26 cellular contexts compared by ENCODE assay signal in the genomic region with DNA sequence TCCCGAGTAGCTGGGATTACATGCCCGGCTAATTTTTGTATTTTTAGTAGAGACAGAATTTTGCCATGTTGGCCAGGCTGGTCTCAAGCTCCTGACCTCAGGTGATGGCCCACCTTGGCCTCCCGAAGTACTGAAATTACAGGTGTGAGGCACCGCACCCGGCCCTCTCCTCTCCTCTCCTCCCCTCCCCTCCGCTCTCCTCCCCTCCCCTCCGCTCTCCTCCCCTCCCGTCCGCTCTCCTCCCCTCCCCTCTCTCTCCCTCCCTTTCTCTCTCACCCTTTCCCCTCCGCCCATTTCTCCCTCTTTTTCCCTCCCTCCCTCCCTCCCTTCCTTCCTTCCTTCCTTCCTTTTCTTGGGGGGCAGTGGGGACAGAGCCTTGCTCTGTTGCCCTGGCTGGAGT. TPM values are rescaled to one million over a fixed set of nuclear protein-coding genes. Genes with fewer than 3 reads are reported as not detected.
"Had no signal": no experiment of that assay in that cellular context is flagged by ENCODE, and none has a peak within 500 bp of the region (broad histone marks: within the 10 kb centered on the region; RNA-seq: fewer than 3 reads in every experiment).

No MANE protein-coding gene starts in this region.

- H3K27ac Mint-ChIP-seq: immature natural killer cell; naive thymus-derived CD4-positive, alpha-beta T cell; stimulated activated naive B cell treated with anti-CD40 and anti-IgM and Interleukin-4, amounts not matched to agents 10 μg/mL and 1 μg/mL and 100 μg/mL, for 72 hours; T-helper 1 cell treated with Interleukin-12 subunit alpha and Interleukin-12 subunit beta and Interleukin-4 antibody, amounts not matched to agents 30 μg/mL and 1 μg/mL, for 36 hours; WTC11 had no signal

- H3K4me3 ChIP-seq: body of pancreas, cardiac muscle cell, left lung, lung, sigmoid colon, smooth muscle cell, thyroid gland had no signal

- DNase-seq: activated naive CD4-positive, alpha-beta T cell treated with Interleukin-2 at 50 U/mL for 16 hours; activated T-cell treated with anti-CD3 and anti-CD28 coated beads, Interleukin-2, amount 50 U/mL, for 1 hour; anterior cingulate cortex; body of pancreas; effector CD4-positive, alpha-beta T cell; erythroblast; foreskin keratinocyte; immature natural killer cell; kidney glomerular epithelial cell; left lung; naive thymus-derived CD4-positive, alpha-beta T cell; sigmoid colon; stimulated activated CD4-positive, alpha-beta T cell treated with anti-CD3 and anti-CD28 coated beads, Interleukin-15, amount 100 ng/mL, for 24 hours; stimulated activated naive B cell treated with anti-CD40 and anti-IgM and Interleukin-4, amounts not matched to agents 10 μg/mL and 1 μg/mL and 100 μg/mL, for 72 hours; T1000; thyroid gland had no signal

- H3K9me3 ChIP-seq: body of pancreas, left lung, sigmoid colon, thyroid gland had no signal

- H3K27me3 ChIP-seq: body of pancreas, cardiac muscle cell, foreskin keratinocyte, left lung, sigmoid colon, thyroid gland had no signal

- H3K4me2 ChIP-seq: smooth muscle cell had no signal

- H3K4me1 ChIP-seq: body of pancreas, foreskin keratinocyte, thyroid gland had no signal

- H3K36me3 Mint-ChIP-seq: immature natural killer cell; naive thymus-derived CD4-positive, alpha-beta T cell; stimulated activated naive B cell treated with anti-CD40 and anti-IgM and Interleukin-4, amounts not matched to agents 10 μg/mL and 1 μg/mL and 100 μg/mL, for 72 hours; WTC11 had no signal

- H3K4me3 Mint-ChIP-seq: immature natural killer cell; naive thymus-derived CD4-positive, alpha-beta T cell; stimulated activated naive B cell treated with anti-CD40 and anti-IgM and Interleukin-4, amounts not matched to agents 10 μg/mL and 1 μg/mL and 100 μg/mL, for 72 hours; T-helper 1 cell treated with Interleukin-12 subunit alpha and Interleukin-12 subunit beta and Interleukin-4 antibody, amounts not matched to agents 30 μg/mL and 1 μg/mL, for 36 hours; WTC11 had no signal

- H3K9me3 Mint-ChIP-seq: immature natural killer cell; stimulated activated naive B cell treated with anti-CD40 and anti-IgM and Interleukin-4, amounts not matched to agents 10 μg/mL and 1 μg/mL and 100 μg/mL, for 72 hours; T-helper 1 cell treated with Interleukin-12 subunit alpha and Interleukin-12 subunit beta and Interleukin-4 antibody, amounts not matched to agents 30 μg/mL and 1 μg/mL, for 36 hours; WTC11 had no signal

- H3K27ac ChIP-seq: body of pancreas, cardiac muscle cell, foreskin keratinocyte, left lung, sigmoid colon, thyroid gland had no signal

- H3K36me3 ChIP-seq: cardiac muscle cell, left lung, sigmoid colon, thyroid gland had no signal

- ATAC-seq: body of pancreas; foreskin keratinocyte; left lung; naive thymus-derived CD4-positive, alpha-beta T cell; stimulated activated naive B cell treated with anti-CD40 and anti-IgM and Interleukin-4, amounts not matched to agents 10 μg/mL and 1 μg/mL and 100 μg/mL, for 72 hours; WTC11 had no signal

RNA-seq across cellular contexts. Expression of gene CD8B, which starts 28.4 kb away (rescaled TPM):
- total RNA-seq: cardiac muscle cell, chondrocyte, fibroblast of lung, foreskin keratinocyte, glomerular endothelial cell, osteoblast, renal cortical epithelial cell, smooth muscle cell had no signal
- polyA plus RNA-seq: cardiac muscle cell, fibroblast of lung, foreskin keratinocyte, smooth muscle cell had no signal

RNA-seq across cellular contexts. Expression of gene CD8A, which starts 42.6 kb away (rescaled TPM):
- total RNA-seq: cardiac muscle cell, chondrocyte, fibroblast of lung, glomerular endothelial cell, osteoblast, renal cortical epithelial cell, smooth muscle cell had no signal
- polyA plus RNA-seq: cardiac muscle cell, fibroblast of lung, smooth muscle cell had no signal
